29 cellular contexts compared by ENCODE assay signal in genomic region chr2:76270356-76270755, GRCh38.
"Had no signal": no experiment of that assay in that cellular context is flagged by ENCODE, and none has a peak within 500 bp of the region (broad histone marks: within the 10 kb centered on the region; RNA-seq: fewer than 3 reads in every experiment).

No MANE protein-coding gene starts in this region.

- H3K4me1 ChIP-seq: adrenal gland, body of pancreas, gastroesophageal sphincter, parathyroid adenoma, psoas muscle, stomach, suprapubic skin, tibial artery had no signal

- H3K27ac ChIP-seq: adrenal gland, body of pancreas, coronary artery, dorsolateral prefrontal cortex, gastroesophageal sphincter, parathyroid adenoma, psoas muscle, stomach, suprapubic skin, tibial artery, VCaP had no signal

- DNase-seq: activated CD4-positive, alpha-beta T cell treated with anti-CD3 and anti-CD28 coated beads for 48 hours; activated CD4-positive, alpha-beta T cell treated with anti-CD3 and anti-CD28 coated beads, Interleukin-2, amount 50 U/mL, for 48 hours; activated CD8-positive, alpha-beta memory T cell treated with anti-CD3 and anti-CD28 coated beads for 24 hours; activated effector memory CD4-positive, alpha-beta T cell treated with Interleukin-2 at 50 U/mL for 16 hours; activated naive CD4-positive, alpha-beta T cell treated with anti-CD3 and anti-CD28 coated beads for 36 hours; activated naive CD8-positive, alpha-beta T cell treated with anti-CD3 and anti-CD28 coated beads for 36 hours; adrenal gland; aorta; body of pancreas; dorsolateral prefrontal cortex; effector memory CD8-positive, alpha-beta T cell; erythroblast; hippocampal formation; kidney; naive thymus-derived CD8-positive, alpha-beta T cell; occipital lobe; psoas muscle; stimulated activated CD4-positive, alpha-beta T cell treated with anti-CD3 and anti-CD28 coated beads, Interleukin-15, amount 100 ng/mL, for 24 hours; stimulated activated CD4-positive, alpha-beta T cell treated with anti-CD3 and anti-CD28 coated beads, Interleukin-2, amount 100 ng/mL, for 24 hours; stimulated activated naive B cell treated with anti-CD40 and anti-IgM and Interleukin-4, amounts not matched to agents 10 μg/mL and 1 μg/mL and 100 μg/mL, for 72 hours; stomach; T-helper 9 cell; tibial artery had no signal

- H3K9me3 ChIP-seq: adrenal gland, body of pancreas, gastroesophageal sphincter, psoas muscle, stomach, suprapubic skin, tibial artery had no signal

- H3K4me3 ChIP-seq: adrenal gland, body of pancreas, coronary artery, dorsolateral prefrontal cortex, gastroesophageal sphincter, psoas muscle, stomach, suprapubic skin, tibial artery had no signal

- H3K36me3 ChIP-seq: adrenal gland, gastroesophageal sphincter, stomach, suprapubic skin, tibial artery had no signal

- H3K27me3 ChIP-seq: adrenal gland, body of pancreas, dorsolateral prefrontal cortex, gastroesophageal sphincter, stomach, suprapubic skin, tibial artery had no signal

- FAIRE-seq: kidney, TTC549 had no signal
